Comparison of ENCODE assay signal across 15 cellular contexts in the genomic region with DNA sequence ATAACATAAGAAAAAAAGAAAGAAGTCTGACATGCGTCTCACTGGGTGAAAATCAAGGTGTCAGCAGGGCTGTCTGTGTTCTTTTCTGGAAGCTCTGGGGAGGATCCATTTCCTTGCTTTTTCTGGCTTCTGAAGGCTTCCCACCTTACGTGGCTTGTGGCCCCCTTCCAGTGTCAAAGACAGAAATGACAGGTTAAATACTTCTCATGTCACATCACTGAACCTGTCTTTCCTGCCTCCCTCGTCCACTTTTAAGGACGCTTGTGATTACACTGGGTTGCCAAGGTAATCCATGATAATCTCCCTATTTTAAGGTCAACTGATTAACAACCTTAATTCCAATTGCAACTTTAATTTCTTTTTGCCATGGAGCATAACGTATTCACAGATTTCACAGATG. TPM values are rescaled to one million over a fixed set of nuclear protein-coding genes. Genes with fewer than 3 reads are reported as not detected.
DNase-seq lines count a peak whose midpoint lies in the region; ATAC-seq lines count a peak whose summit lies in the region.
"Had no signal": no experiment of that assay in that cellular context is flagged by ENCODE, and none has a peak within 500 bp of the region (broad histone marks: within the 10 kb centered on the region; RNA-seq: fewer than 3 reads in every experiment).

No MANE protein-coding gene starts in this region.

- H3K4me2 ChIP-seq in trophoblast cell (ENCODE audit: low read length): no peak overlapping the region
- H3K4me2 ChIP-seq: A549 had no signal

- no peak overlapping the region for H4K12ac ChIP-seq in trophoblast cell (ENCODE audit: low read depth, low read length)

- no peak overlapping the region for H4K8ac ChIP-seq in trophoblast cell (ENCODE audit: low read depth, low read length)

- H3K4ac ChIP-seq in trophoblast cell (ENCODE audit: low read depth, low read length): no peak overlapping the region

- H2BK12ac ChIP-seq in trophoblast cell (ENCODE audit: low read length): no peak overlapping the region

- no peak overlapping the region for H3K14ac ChIP-seq in trophoblast cell (ENCODE audit: low read length)

- no peak overlapping the region for H2AFZ ChIP-seq in trophoblast cell (ENCODE audit: insufficient read depth, low read length, poor library complexity)

- DNase-seq in iPS DF 6.9 (ENCODE audit: low read depth, low spot score): no peak
- peak; percentile 56 to 82 for DNase-seq in trophoblast cell
- DNase-seq in left colon: no peak
- no peak for DNase-seq in NCI-H2171 treated with DMSO at 0.1 percent for 48 hours (lab: John Stamatoyannopoulos, UW)
- DNase-seq in MV-4-11 (lab: John Stamatoyannopoulos, UW): no peak
- DNase-seq: Caco-2; CD8-positive, alpha-beta memory T cell; DND-41; GDM1; GOT3; HCEC 1CT; HFFc6; KG1 had no signal

- H3K79me2 ChIP-seq in trophoblast cell (ENCODE audit: control insufficient read depth, insufficient read depth, low read length, poor library complexity): peaks cover 2% of the 10 kb centered on the region

- no peak overlapping the region for H2BK120ac ChIP-seq in trophoblast cell (ENCODE audit: insufficient read depth, low read length, poor library complexity)

- no peaks in the 10 kb centered on the region for H3K9me3 ChIP-seq in HUES64 (ENCODE audit: insufficient read depth, low read depth, low read length)
- H3K9me3 ChIP-seq in iPS DF 6.9 (ENCODE audit: control insufficient read depth, insufficient read depth, low read length): no peaks in the 10 kb centered on the region
- no peaks in the 10 kb centered on the region for H3K9me3 ChIP-seq in trophoblast cell (ENCODE audit: insufficient read depth, low read depth, low read length)
- H3K9me3 ChIP-seq: A549, Caco-2 had no signal

- WGBS in HUES64: 85% methylated on average over 5 of the region's 5 CpGs
- no CpG with 5 or more reads among the region's 5 CpGs for WGBS in iPS DF 6.9 (ENCODE audit: insufficient coverage, insufficient read length)
- no CpG with 5 or more reads among the region's 5 CpGs for WGBS in trophoblast cell (ENCODE audit: extremely low coverage, insufficient coverage, insufficient read length)

- no peak for ATAC-seq in left colon
- ATAC-seq: A549 had no signal

- H2AK5ac ChIP-seq in trophoblast cell (ENCODE audit: low read length): no peak overlapping the region

- peak overlapping the region; percentile 28 for H3K9ac ChIP-seq in HUES64 (ENCODE audit: low read depth, low read length)
- no peak overlapping the region for H3K9ac ChIP-seq in trophoblast cell (ENCODE audit: low read length)

- no peak overlapping the region for H3K18ac ChIP-seq in trophoblast cell (ENCODE audit: low read length)

- no peak overlapping the region for H2BK5ac ChIP-seq in trophoblast cell (ENCODE audit: low read depth, low read length, poor library complexity)

- no peak overlapping the region for H4K91ac ChIP-seq in trophoblast cell (ENCODE audit: low read depth, low read length)

- H3K4me1 ChIP-seq in HUES64 (ENCODE audit: insufficient read depth, low read length) (peaks cover 67% of the 10 kb centered on the region), iPS DF 6.9 (ENCODE audit: control insufficient read depth, insufficient read depth, low read length) (peaks cover 6% of the 10 kb centered on the region), trophoblast cell (ENCODE audit: control insufficient read depth in 1 of 2, insufficient read depth in 2 of 2, low read length in 2 of 2) (peaks cover 3% of the 10 kb centered on the region in 2 experiments)

- H3K27me3 ChIP-seq in HUES64 (ENCODE audit: insufficient read depth, low read length) (no peaks in the 10 kb centered on the region), iPS DF 6.9 (ENCODE audit: control insufficient read depth, insufficient read depth, low read length) (no peaks in the 10 kb centered on the region), trophoblast cell (ENCODE audit: insufficient read depth, low read length) (no peaks in the 10 kb centered on the region)

- H3K27ac ChIP-seq in HUES64 (ENCODE audit: low read depth, low read length) (peak overlapping the region; percentile 96), iPS DF 6.9 (ENCODE audit: low read length) (peak overlapping the region; percentile 85), trophoblast cell (ENCODE audit: low read depth, low read length) (no peak overlapping the region)
- H3K27ac ChIP-seq: A549 had no signal

- H3K36me3 ChIP-seq in HUES64 (ENCODE audit: insufficient read depth, low read length) (no peaks in the 10 kb centered on the region), iPS DF 6.9 (ENCODE audit: control insufficient read depth, insufficient read depth, low read length) (no peaks in the 10 kb centered on the region), trophoblast cell (ENCODE audit: control insufficient read depth in 1 of 2, insufficient read depth in 2 of 2, low read length in 2 of 2) (no peaks in the 10 kb centered on the region)

- intact Hi-C loops in left colon (cut with DNase I, micrococcal nuclease): no loop called here

- H3K4me3 ChIP-seq in HUES64 (ENCODE audit: low read length): no peak overlapping the region
- no peak overlapping the region for H3K4me3 ChIP-seq in iPS DF 6.9 (ENCODE audit: low read length)
- H3K4me3 ChIP-seq in trophoblast cell (ENCODE audit: low read depth, low read length): no peak overlapping the region
- H3K4me3 ChIP-seq: A549 had no signal

- peaks cover 10% of the 10 kb centered on the region for H3K79me1 ChIP-seq in trophoblast cell (ENCODE audit: low read length)

- no peak overlapping the region for H3K23ac ChIP-seq in trophoblast cell (ENCODE audit: low read length)

RNA-seq across cellular contexts. Expression of a gene that starts 4.6 kb away (rescaled TPM):
- 298 TPM for polyA plus RNA-seq in HUES64 (2013, experiment 1 of 2)
- polyA plus RNA-seq in HUES64 (2013, experiment 2 of 2): 294 TPM
- 79.9 and 84.1 TPM in 2 replicates for polyA plus RNA-seq in trophoblast cell (2013)
- total RNA-seq in left colon: 1 to 10 TPM; 5.2 to 8.5 TPM

RNA-seq across cellular contexts. Expression of a gene that starts 39.7 kb away (rescaled TPM):
- polyA plus RNA-seq in HUES64 (2013, experiment 1 of 2): 72.1 TPM
- polyA plus RNA-seq in HUES64 (2013, experiment 2 of 2): 82.5 TPM
- polyA plus RNA-seq in trophoblast cell (2013): 98.8 and 99.1 TPM in 2 replicates
- total RNA-seq in left colon: 10 to 100 TPM; 90.3 to 96.1 TPM

Comparison
In these comparisons a context has a peak if more than half of its experiments do, and no peak if none do; other contexts are left out.
1. DNase-seq: peak in trophoblast cell (2 of 2); none in iPS DF 6.9 (single experiment), left colon (0 of 2), NCI-H2171 treated with DMSO at 0.1 percent for 48 hours (single experiment) and MV-4-11 (single experiment).